ENCODE assay signal across 18 cellular contexts in genomic region chr7:94949532-94949931, GRCh38. TPM values are rescaled to one million over a fixed set of nuclear protein-coding genes. Genes with fewer than 3 reads are reported as not detected.
DNase-seq lines count a peak whose midpoint lies in the region; ATAC-seq and TF ChIP-seq lines count a peak whose summit lies in the region.
"Had no signal": no experiment of that assay in that cellular context is flagged by ENCODE, and none has a peak within 500 bp of the region (broad histone marks: within the 10 kb centered on the region; RNA-seq: fewer than 3 reads in every experiment).

No MANE protein-coding gene starts in this region.

- H2BK20ac ChIP-seq in H9 (ENCODE audit: low read depth, low read length, poor library complexity, severe bottlenecking) = no peak overlapping the region

- H3K36me3 ChIP-seq in trophoblast cell (ENCODE audit: control insufficient read depth in 1 of 2, insufficient read depth in 2 of 2, low read length in 2 of 2) = no peaks in the 10 kb centered on the region
- H3K36me3 ChIP-seq in suprapubic skin = no peaks in the 10 kb centered on the region
- H3K36me3 ChIP-seq: Peyer's patch had no signal

- no peaks in the 10 kb centered on the region for H3K79me1 ChIP-seq in H9 (ENCODE audit: insufficient read depth, low read depth, low read length, poor library complexity, severe bottlenecking)
- no peaks in the 10 kb centered on the region for H3K79me1 ChIP-seq in trophoblast cell (ENCODE audit: low read length)

- H3K14ac ChIP-seq in H9 (ENCODE audit: insufficient read depth, low read length) (no peak overlapping the region), trophoblast cell (ENCODE audit: low read length) (no peak overlapping the region)

- H3K9me3 Mint-ChIP-seq in H9 = peaks cover 11 to 12% of the 10 kb centered on the region in 2 experiments; a peak in 4 of 5 replicates

- H3K27me3 ChIP-seq in H9 (ENCODE audit: insufficient read depth, low read length) = no peaks in the 10 kb centered on the region
- H3K27me3 ChIP-seq in trophoblast cell (ENCODE audit: insufficient read depth, low read length) = no peaks in the 10 kb centered on the region
- no peaks in the 10 kb centered on the region for H3K27me3 ChIP-seq in suprapubic skin
- H3K27me3 ChIP-seq: Peyer's patch had no signal

- H4K8ac ChIP-seq in H9 (replicated peaks; ENCODE audit: insufficient read length, low read depth, low read length) = no peak overlapping the region
- H4K8ac ChIP-seq in trophoblast cell (ENCODE audit: low read depth, low read length) = no peak overlapping the region

- H2BK5ac ChIP-seq in H9 (ENCODE audit: insufficient read length, low read length) = no peak overlapping the region
- H2BK5ac ChIP-seq in trophoblast cell (ENCODE audit: low read depth, low read length, poor library complexity) = no peak overlapping the region

- no peak for TF ChIP-seq EP300 in suprapubic skin (IDR thresholded peaks at IDR 0.05)

- H3K4me2 ChIP-seq in H9 (ENCODE audit: insufficient read depth, insufficient read length, low read length) (no peak overlapping the region), trophoblast cell (ENCODE audit: low read length) (no peak overlapping the region)

- H3K9ac ChIP-seq in H9 (ENCODE audit: extremely low read depth, insufficient read length, low read length) (no peak overlapping the region), trophoblast cell (ENCODE audit: low read length) (no peak overlapping the region)

- no peak for TF ChIP-seq POLR2A in suprapubic skin (IDR thresholded peaks at IDR 0.05)

- no CpG with 5 or more reads among the region's 1 CpG for WGBS in H9 (ENCODE audit: extremely low coverage, insufficient read length, low lambda C conversion rate)
- WGBS in trophoblast cell (ENCODE audit: extremely low coverage, insufficient coverage, insufficient read length) = no CpG with 5 or more reads among the region's 1 CpG
- 65% methylated on average over 1 of the region's 1 CpG for WGBS in suprapubic skin

- peaks cover 2 to 9% (median 8%) of the 10 kb centered on the region in 3 experiments; a peak in 5 of 7 replicates for H3K36me3 Mint-ChIP-seq in H9 (ENCODE audit: insufficient read depth in 1 of 3, low read depth in 3 of 3)

- no peaks in the 10 kb centered on the region; the same call in 1 of the 2 replicates for H3K4me1 ChIP-seq in H9 (ENCODE audit: insufficient read depth, low read length)
- peaks cover 0 to 2% of the 10 kb centered on the region in 2 experiments for H3K4me1 ChIP-seq in trophoblast cell (ENCODE audit: control insufficient read depth in 1 of 2, insufficient read depth in 2 of 2, low read length in 2 of 2)
- no peaks in the 10 kb centered on the region for H3K4me1 ChIP-seq in suprapubic skin
- H3K4me1 ChIP-seq: Peyer's patch had no signal

- H3K27ac Mint-ChIP-seq in H9 = peak overlapping the region in 2 of 3 experiments; percentile 8 to 55; a peak in 1 of 7 replicates

- H2BK15ac ChIP-seq in H9 (ENCODE audit: low read depth, low read length) = no peak overlapping the region

- H3K4me1 Mint-ChIP-seq in H9 = peaks cover 9 to 11% of the 10 kb centered on the region in 2 experiments

- H3K23me2 ChIP-seq in H9 (ENCODE audit: insufficient read length, low read depth, low read length, poor library complexity, severe bottlenecking) = no peaks in the 10 kb centered on the region

- H4K20me1 ChIP-seq in H9 (ENCODE audit: control insufficient read depth, insufficient read depth, insufficient read length) = no peaks in the 10 kb centered on the region

- H3K4me3 ChIP-seq in trophoblast cell (ENCODE audit: low read depth, low read length) (no peak overlapping the region), suprapubic skin (no peak overlapping the region)
- H3K4me3 ChIP-seq: Peyer's patch had no signal

- no peak overlapping the region for H3T11ph ChIP-seq in H9 (ENCODE audit: low read length)

- H3K18ac ChIP-seq in H9 (ENCODE audit: insufficient read length, low read depth, low read length) (no peak overlapping the region), trophoblast cell (ENCODE audit: low read length) (no peak overlapping the region)

- CTCF ChIA-PET in RWPE1 (lab: Yijun Ruan, JAX) = interaction anchor here (0.6 kb wide), 1 partner anchor 96 kb away, joined by 3 read pairs; no protein-coding TSS in a partner anchor

- no peak overlapping the region for H3K23ac ChIP-seq in H9 (ENCODE audit: insufficient read length, low read depth, low read length)
- no peak overlapping the region for H3K23ac ChIP-seq in trophoblast cell (ENCODE audit: low read length)

- H2BK12ac ChIP-seq in H9 (ENCODE audit: insufficient read length, low read depth, low read length) (no peak overlapping the region), trophoblast cell (ENCODE audit: low read length) (no peak overlapping the region)

- DNase-seq in H9 (no peak), RWPE1 (ENCODE audit: low spot score) (peak; percentile 20), trophoblast cell (peak; percentile 24 to 37), dedifferentiated amniotic fluid mesenchymal stem cell (ENCODE audit: extremely low spot score) (no peak), NCI-H446 treated with DMSO at 0.1 percent for 48 hours (lab: John Stamatoyannopoulos, UW) (no peak), epidermal melanocyte (ENCODE audit: insufficient read length, low spot score) (no peak), suprapubic skin (ENCODE audit: low spot score in 2 of 2) (no peak)
- DNase-seq: COR-L47, DMS53, H7, NCI-H1436, NCI-H2029, NCI-H2171 treated with DMSO at 0.1 percent for 48 hours, NCI-H510A, Peyer's patch, SHP77 treated with DMSO at 0.1 percent for 48 hours had no signal

- H3K27me3 Mint-ChIP-seq in H9 (ENCODE audit: low read depth) = no peaks in the 10 kb centered on the region

- H4K5ac ChIP-seq in H9 (ENCODE audit: insufficient read length, low read depth, low read length) = no peak overlapping the region

- H3K27ac ChIP-seq in H9 (ENCODE audit: insufficient read length, low read depth, low read length) (no peak overlapping the region), RWPE1 (no peak overlapping the region), trophoblast cell (ENCODE audit: low read depth, low read length) (no peak overlapping the region), suprapubic skin (no peak overlapping the region)
- H3K27ac ChIP-seq: Peyer's patch had no signal

- peak; percentile 50 for ATAC-seq in esophagus mucosa
- ATAC-seq: SK-N-SH treated with all-trans-retinoic acid at 6 μM for 48 hours had no signal

- H4K12ac ChIP-seq in trophoblast cell (ENCODE audit: low read depth, low read length) = no peak overlapping the region

- no peak overlapping the region for H2BK120ac ChIP-seq in H9 (ENCODE audit: low read depth, low read length, poor library complexity, severe bottlenecking)
- H2BK120ac ChIP-seq in trophoblast cell (ENCODE audit: insufficient read depth, low read length, poor library complexity) = no peak overlapping the region

- no peak overlapping the region for H3K4me3 Mint-ChIP-seq in H9

- H3K56ac ChIP-seq in H9 (ENCODE audit: insufficient read length, low read depth, low read length) = no peak overlapping the region

- H4K91ac ChIP-seq in H9 (ENCODE audit: insufficient read length, low read depth, low read length) (no peak overlapping the region), trophoblast cell (ENCODE audit: low read depth, low read length) (no peak overlapping the region)

- TF ChIP-seq CTCF in H9 (conservative IDR thresholded peaks at IDR 0.05) (no peak), RWPE1 (conservative IDR thresholded peaks at IDR 0.05; ENCODE audit: low read depth) (no peak), suprapubic skin (IDR thresholded peaks at IDR 0.05) (no peak)

- no peak overlapping the region for H2AK5ac ChIP-seq in H9 (ENCODE audit: insufficient read length, low read length)
- no peak overlapping the region for H2AK5ac ChIP-seq in trophoblast cell (ENCODE audit: low read length)

- H3K4ac ChIP-seq in H9 (ENCODE audit: low read depth, low read length) = no peak overlapping the region
- H3K4ac ChIP-seq in trophoblast cell (ENCODE audit: low read depth, low read length) = no peak overlapping the region

- POLR2A ChIA-PET in RWPE1 (lab: Yijun Ruan, JAX; ENCODE audit: low non-redundant PET) = no interaction called here

- no peaks in the 10 kb centered on the region for H3K9me3 ChIP-seq in H9 (ENCODE audit: control insufficient read depth, low read depth, low read length)
- no peaks in the 10 kb centered on the region for H3K9me3 ChIP-seq in trophoblast cell (ENCODE audit: insufficient read depth, low read depth, low read length)
- no peaks in the 10 kb centered on the region for H3K9me3 ChIP-seq in suprapubic skin
- H3K9me3 ChIP-seq: Peyer's patch had no signal

- H2AFZ ChIP-seq in H9 (ENCODE audit: low read length) = no peak overlapping the region
- no peak overlapping the region for H2AFZ ChIP-seq in trophoblast cell (ENCODE audit: insufficient read depth, low read length, poor library complexity)

- H3K79me2 ChIP-seq in H9 (ENCODE audit: insufficient read depth, low read length) = no peaks in the 10 kb centered on the region; the same call in 1 of the 2 replicates
- H3K79me2 ChIP-seq in trophoblast cell (ENCODE audit: control insufficient read depth, insufficient read depth, low read length, poor library complexity) = no peaks in the 10 kb centered on the region

RNA-seq across cellular contexts. Expression of gene PPP1R9A, which starts 42.1 kb away (rescaled TPM):
- total RNA-seq in H9 (2021) (17.0 and 17.3 TPM in 2 replicates), esophagus mucosa (0.36 TPM), suprapubic skin (1 to 10 TPM in 3 of 4 donors, under 1 TPM in 1; 0.49 to 8.6 (median 2.5) TPM)
- polyA plus RNA-seq in trophoblast cell (2013) = 1.3 and 1.5 TPM in 2 replicates

Comparison
In these comparisons a context has a peak if more than half of its experiments do, and no peak if none do; other contexts are left out.
1. DNase-seq: peak in RWPE1 (single experiment) and trophoblast cell (2 of 2); none in H9 (single experiment), dedifferentiated amniotic fluid mesenchymal stem cell (single experiment), NCI-H446 treated with DMSO at 0.1 percent for 48 hours (single experiment), epidermal melanocyte (single experiment) and suprapubic skin (0 of 2).